In genomic region chr15:99076555-99077308, GRCh38 we compare ENCODE assay signal across 1 cellular context.
TF ChIP-seq lines count a peak whose summit lies in the region.

No MANE protein-coding gene starts in this region.

TF ChIP-seq in WTC11, 78 proteins besides CTCF, POLR2A, EP300 and RAD21 (continued from another document):
- no peak for TF ChIP-seq ZNF532 (CRISPR knock-in tag; IDR thresholded peaks at IDR 0.05; ENCODE audit: borderline replicate concordance)
